Comparison of ENCODE assay signal across 1 cellular context in genomic region chr17:62998665-62999393, GRCh38.
TF ChIP-seq lines count a peak whose summit lies in the region.

No MANE protein-coding gene starts in this region.

TF ChIP-seq in WTC11, 78 proteins besides CTCF, POLR2A, EP300 and RAD21 (continued from another document):
- TF ChIP-seq MYBL2 (CRISPR knock-in tag; IDR thresholded peaks at IDR 0.05), result no peak
- TF ChIP-seq PRRX2 (CRISPR knock-in tag; IDR thresholded peaks at IDR 0.05), result no peak
- no peak for TF ChIP-seq ZNF317 (CRISPR knock-in tag; IDR thresholded peaks at IDR 0.05; ENCODE audit: borderline replicate concordance, low read depth)
